1 cellular context compared by ENCODE assay signal in genomic region chr10:110973400-110973799, GRCh38.
TF ChIP-seq lines count a peak whose summit lies in the region.

No MANE protein-coding gene starts in this region.

TF ChIP-seq in GM12878, 131 proteins besides CTCF, POLR2A, EP300 and RAD21 (continued from another document):
- TF ChIP-seq ZBTB40 (IDR thresholded peaks at IDR 0.05; ENCODE audit: borderline replicate concordance), result no peak
